Comparison of ENCODE assay signal across 1 cellular context in the genomic region with DNA sequence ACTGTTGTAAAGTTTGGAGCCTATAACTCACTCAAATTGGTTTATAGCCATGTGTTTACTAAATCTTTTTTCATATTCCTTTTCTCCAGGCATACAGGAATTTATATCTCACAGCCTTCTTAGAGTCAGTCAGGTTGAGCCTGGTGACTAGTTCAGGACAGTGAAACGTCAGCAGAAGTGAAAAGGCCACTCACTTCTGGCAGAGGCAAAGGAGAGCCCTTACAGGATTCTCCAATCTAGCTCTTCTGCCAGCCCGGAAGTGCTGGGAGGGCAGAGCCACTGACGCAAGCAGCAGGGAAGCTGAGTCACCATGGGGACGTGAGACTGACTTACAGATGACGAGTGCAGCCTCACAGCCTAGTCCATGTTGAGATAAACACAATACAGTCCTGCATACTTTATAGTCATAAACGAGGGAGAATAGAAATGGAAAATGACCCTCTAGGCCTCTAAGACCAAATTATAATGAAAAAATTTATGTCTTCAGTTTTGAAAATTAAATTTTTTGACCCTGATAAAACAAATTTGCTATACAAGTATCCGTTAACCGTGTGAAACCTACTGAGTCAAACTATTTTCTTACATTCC.
A peak's percentile ranks its signal among the peaks of the same experiment; 100 is the strongest.
TF ChIP-seq lines count a peak whose summit lies in the region.

No MANE protein-coding gene starts in this region.

TF ChIP-seq in K562, 482 proteins besides CTCF, POLR2A, EP300 and RAD21 (continued from another document and continues in another):
- TF ChIP-seq, protein P1, sequence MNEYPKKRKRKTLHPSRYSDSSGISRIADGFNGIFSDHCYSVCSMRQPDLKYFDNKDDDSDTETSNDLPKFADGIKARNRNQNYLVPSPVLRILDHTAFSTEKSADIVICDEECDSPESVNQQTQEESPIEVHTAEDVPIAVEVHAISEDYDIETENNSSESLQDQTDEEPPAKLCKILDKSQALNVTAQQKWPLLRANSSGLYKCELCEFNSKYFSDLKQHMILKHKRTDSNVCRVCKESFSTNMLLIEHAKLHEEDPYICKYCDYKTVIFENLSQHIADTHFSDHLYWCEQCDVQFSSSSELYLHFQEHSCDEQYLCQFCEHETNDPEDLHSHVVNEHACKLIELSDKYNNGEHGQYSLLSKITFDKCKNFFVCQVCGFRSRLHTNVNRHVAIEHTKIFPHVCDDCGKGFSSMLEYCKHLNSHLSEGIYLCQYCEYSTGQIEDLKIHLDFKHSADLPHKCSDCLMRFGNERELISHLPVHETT (CRISPR knock-in tag; conservative IDR thresholded peaks at IDR 0.05 in 1 of 2, IDR thresholded peaks at IDR 0.05 in 1 of 2): peak in 1 of 2 experiments; percentile 62; a peak in 2 of 4 replicates
- TF ChIP-seq, protein P2, sequence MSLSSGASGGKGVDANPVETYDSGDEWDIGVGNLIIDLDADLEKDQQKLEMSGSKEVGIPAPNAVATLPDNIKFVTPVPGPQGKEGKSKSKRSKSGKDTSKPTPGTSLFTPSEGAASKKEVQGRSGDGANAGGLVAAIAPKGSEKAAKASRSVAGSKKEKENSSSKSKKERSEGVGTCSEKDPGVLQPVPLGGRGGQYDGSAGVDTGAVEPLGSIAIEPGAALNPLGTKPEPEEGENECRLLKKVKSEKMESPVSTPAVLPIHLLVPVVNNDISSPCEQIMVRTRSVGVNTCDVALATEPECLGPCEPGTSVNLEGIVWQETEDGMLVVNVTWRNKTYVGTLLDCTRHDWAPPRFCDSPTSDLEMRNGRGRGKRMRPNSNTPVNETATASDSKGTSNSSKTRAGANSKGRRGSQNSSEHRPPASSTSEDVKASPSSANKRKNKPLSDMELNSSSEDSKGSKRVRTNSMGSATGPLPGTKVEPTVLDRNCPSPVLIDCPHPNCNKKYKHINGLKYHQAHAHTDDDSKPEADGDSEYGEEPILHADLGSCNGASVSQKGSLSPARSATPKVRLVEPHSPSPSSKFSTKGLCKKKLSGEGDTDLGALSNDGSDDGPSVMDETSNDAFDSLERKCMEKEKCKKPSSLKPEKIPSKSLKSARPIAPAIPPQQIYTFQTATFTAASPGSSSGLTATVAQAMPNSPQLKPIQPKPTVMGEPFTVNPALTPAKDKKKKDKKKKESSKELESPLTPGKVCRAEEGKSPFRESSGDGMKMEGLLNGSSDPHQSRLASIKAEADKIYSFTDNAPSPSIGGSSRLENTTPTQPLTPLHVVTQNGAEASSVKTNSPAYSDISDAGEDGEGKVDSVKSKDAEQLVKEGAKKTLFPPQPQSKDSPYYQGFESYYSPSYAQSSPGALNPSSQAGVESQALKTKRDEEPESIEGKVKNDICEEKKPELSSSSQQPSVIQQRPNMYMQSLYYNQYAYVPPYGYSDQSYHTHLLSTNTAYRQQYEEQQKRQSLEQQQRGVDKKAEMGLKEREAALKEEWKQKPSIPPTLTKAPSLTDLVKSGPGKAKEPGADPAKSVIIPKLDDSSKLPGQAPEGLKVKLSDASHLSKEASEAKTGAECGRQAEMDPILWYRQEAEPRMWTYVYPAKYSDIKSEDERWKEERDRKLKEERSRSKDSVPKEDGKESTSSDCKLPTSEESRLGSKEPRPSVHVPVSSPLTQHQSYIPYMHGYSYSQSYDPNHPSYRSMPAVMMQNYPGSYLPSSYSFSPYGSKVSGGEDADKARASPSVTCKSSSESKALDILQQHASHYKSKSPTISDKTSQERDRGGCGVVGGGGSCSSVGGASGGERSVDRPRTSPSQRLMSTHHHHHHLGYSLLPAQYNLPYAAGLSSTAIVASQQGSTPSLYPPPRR (CRISPR knock-in tag; IDR thresholded peaks at IDR 0.05; ENCODE audit: borderline replicate concordance): no peak
- TF ChIP-seq, protein P3, sequence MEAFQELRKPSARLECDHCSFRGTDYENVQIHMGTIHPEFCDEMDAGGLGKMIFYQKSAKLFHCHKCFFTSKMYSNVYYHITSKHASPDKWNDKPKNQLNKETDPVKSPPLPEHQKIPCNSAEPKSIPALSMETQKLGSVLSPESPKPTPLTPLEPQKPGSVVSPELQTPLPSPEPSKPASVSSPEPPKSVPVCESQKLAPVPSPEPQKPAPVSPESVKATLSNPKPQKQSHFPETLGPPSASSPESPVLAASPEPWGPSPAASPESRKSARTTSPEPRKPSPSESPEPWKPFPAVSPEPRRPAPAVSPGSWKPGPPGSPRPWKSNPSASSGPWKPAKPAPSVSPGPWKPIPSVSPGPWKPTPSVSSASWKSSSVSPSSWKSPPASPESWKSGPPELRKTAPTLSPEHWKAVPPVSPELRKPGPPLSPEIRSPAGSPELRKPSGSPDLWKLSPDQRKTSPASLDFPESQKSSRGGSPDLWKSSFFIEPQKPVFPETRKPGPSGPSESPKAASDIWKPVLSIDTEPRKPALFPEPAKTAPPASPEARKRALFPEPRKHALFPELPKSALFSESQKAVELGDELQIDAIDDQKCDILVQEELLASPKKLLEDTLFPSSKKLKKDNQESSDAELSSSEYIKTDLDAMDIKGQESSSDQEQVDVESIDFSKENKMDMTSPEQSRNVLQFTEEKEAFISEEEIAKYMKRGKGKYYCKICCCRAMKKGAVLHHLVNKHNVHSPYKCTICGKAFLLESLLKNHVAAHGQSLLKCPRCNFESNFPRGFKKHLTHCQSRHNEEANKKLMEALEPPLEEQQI (IDR thresholded peaks at IDR 0.05): no peak
- TF ChIP-seq ARNT (IDR thresholded peaks at IDR 0.05): peak in 1 of 2 experiments; percentile 53; a peak in 2 of 4 replicates
- peak; percentile 88 for TF ChIP-seq DPF2 (IDR thresholded peaks at IDR 0.05)
- TF ChIP-seq KAT7 (CRISPR knock-in tag; IDR thresholded peaks at IDR 0.05; ENCODE audit: borderline replicate concordance): 0 out of 2 replicates have a peak, but pooled peaks have one; percentile 76
- TF ChIP-seq ATF7 (IDR thresholded peaks at IDR 0.05): peak; percentile 96
- peak; percentile 45 to 68; a peak in 3 of 4 replicates for TF ChIP-seq MAZ (CRISPR knock-in tag; conservative IDR thresholded peaks at IDR 0.05 in 1 of 2, IDR thresholded peaks at IDR 0.05 in 1 of 2)
- no peak for TF ChIP-seq ZNF436 (CRISPR knock-in tag; IDR thresholded peaks at IDR 0.05)
- TF ChIP-seq ZNF384 (IDR thresholded peaks at IDR 0.05; ENCODE audit: low read depth, low read length): no peak
- TF ChIP-seq ZBTB17 (CRISPR knock-in tag; IDR thresholded peaks at IDR 0.05): no peak
- TF ChIP-seq, protein P4, sequence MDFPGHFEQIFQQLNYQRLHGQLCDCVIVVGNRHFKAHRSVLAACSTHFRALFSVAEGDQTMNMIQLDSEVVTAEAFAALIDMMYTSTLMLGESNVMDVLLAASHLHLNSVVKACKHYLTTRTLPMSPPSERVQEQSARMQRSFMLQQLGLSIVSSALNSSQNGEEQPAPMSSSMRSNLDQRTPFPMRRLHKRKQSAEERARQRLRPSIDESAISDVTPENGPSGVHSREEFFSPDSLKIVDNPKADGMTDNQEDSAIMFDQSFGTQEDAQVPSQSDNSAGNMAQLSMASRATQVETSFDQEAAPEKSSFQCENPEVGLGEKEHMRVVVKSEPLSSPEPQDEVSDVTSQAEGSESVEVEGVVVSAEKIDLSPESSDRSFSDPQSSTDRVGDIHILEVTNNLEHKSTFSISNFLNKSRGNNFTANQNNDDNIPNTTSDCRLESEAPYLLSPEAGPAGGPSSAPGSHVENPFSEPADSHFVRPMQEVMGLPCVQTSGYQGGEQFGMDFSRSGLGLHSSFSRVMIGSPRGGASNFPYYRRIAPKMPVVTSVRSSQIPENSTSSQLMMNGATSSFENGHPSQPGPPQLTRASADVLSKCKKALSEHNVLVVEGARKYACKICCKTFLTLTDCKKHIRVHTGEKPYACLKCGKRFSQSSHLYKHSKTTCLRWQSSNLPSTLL (IDR thresholded peaks at IDR 0.05): no peak
- TF ChIP-seq, protein P5, sequence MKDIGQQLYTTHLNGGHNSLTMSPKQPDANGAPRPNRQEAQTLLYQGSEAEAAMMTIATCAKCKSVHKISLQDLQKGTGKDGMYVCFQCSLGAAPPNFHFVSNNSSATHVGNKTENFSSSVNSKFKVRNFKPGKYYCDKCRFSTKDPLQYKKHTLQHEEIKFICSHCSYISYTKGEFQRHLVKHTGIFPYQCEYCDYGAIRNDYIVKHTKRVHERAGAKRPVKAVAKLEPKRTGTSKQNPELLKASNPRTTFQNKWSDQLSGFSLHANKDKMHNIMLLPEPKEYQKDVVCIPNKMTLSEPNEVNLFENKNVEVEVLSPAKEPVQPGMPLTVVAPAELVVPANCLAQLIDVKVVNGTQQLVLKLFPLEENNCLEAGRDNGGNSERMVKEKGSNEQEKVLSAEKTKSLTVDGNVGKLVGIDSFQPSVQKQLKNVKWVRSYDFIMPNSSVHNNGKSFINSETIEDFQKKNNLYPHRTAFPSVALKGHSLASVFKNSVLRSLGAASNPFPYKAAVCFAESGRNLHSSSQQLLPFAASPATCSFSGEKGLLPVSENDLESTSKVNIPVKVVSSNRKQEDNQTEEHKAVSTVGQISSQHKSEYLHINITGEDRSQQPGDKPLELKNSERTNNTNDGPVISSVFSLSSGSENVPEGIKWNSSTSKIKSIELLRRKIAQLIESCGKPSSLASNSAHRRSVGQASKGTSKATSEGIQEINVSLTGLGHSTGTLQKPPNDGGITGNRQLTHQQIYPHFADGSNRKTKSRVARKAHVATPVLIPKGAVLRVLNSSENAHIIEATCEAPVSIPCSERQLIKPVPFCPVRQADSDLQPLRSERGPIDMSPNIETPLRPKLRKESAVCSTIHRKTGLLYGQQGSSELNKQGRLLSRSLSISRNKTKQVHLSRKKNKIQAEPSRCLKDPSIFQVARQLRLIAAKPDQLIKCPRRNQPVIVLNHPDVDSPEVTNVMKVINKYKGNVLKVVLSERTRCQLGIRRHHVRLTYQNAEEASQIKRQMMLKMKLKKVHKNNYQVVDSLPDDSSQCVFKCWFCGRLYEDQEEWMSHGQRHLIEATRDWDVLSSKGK (CRISPR knock-in tag; IDR thresholded peaks at IDR 0.05): no peak
- TF ChIP-seq BCOR (IDR thresholded peaks at IDR 0.05): no peak
- peak; percentile 11; the same call in 1 of the 2 replicates for TF ChIP-seq ZFX (CRISPR knock-in tag; IDR thresholded peaks at IDR 0.05)
- TF ChIP-seq, protein P6, sequence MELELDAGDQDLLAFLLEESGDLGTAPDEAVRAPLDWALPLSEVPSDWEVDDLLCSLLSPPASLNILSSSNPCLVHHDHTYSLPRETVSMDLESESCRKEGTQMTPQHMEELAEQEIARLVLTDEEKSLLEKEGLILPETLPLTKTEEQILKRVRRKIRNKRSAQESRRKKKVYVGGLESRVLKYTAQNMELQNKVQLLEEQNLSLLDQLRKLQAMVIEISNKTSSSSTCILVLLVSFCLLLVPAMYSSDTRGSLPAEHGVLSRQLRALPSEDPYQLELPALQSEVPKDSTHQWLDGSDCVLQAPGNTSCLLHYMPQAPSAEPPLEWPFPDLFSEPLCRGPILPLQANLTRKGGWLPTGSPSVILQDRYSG (tag; conservative IDR thresholded peaks at IDR 0.05; ENCODE audit: low read depth): no peak
- TF ChIP-seq, protein P7, sequence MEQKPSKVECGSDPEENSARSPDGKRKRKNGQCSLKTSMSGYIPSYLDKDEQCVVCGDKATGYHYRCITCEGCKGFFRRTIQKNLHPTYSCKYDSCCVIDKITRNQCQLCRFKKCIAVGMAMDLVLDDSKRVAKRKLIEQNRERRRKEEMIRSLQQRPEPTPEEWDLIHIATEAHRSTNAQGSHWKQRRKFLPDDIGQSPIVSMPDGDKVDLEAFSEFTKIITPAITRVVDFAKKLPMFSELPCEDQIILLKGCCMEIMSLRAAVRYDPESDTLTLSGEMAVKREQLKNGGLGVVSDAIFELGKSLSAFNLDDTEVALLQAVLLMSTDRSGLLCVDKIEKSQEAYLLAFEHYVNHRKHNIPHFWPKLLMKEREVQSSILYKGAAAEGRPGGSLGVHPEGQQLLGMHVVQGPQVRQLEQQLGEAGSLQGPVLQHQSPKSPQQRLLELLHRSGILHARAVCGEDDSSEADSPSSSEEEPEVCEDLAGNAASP (IDR thresholded peaks at IDR 0.05): no peak
- TF ChIP-seq SIX5 (IDR thresholded peaks at IDR 0.05; ENCODE audit: borderline replicate concordance in 1 of 2, insufficient read depth in 1 of 2, low read depth in 1 of 2, low read length in 2 of 2): no peak
- no peak for TF ChIP-seq RBM15 (IDR thresholded peaks at IDR 0.05; ENCODE audit: insufficient read depth, low read length)
- no peak for TF ChIP-seq FOXA1 (IDR thresholded peaks at IDR 0.05; ENCODE audit: borderline replicate concordance)
- no peak for TF ChIP-seq SETDB1 (IDR thresholded peaks at IDR 0.05; ENCODE audit: low read length)
- no peak for TF ChIP-seq PYGO2 (tag; IDR thresholded peaks at IDR 0.05)
- no peak for TF ChIP-seq HMG20B (CRISPR knock-in tag; IDR thresholded peaks at IDR 0.05)
- no peak for TF ChIP-seq DDX20 (tag; IDR thresholded peaks at IDR 0.05; ENCODE audit: low read depth)
- no peak for TF ChIP-seq SREBF1 (IDR thresholded peaks at IDR 0.05; ENCODE audit: borderline replicate concordance, low read depth, low read length)
- no peak for TF ChIP-seq NR3C1 (CRISPR knock-in tag; IDR thresholded peaks at IDR 0.05)
- peak; percentile 65 for TF ChIP-seq PML (IDR thresholded peaks at IDR 0.05; ENCODE audit: low read length)
- no peak for TF ChIP-seq BDP1 (IDR thresholded peaks at IDR 0.05; ENCODE audit: insufficient read depth, insufficient read length)
- TF ChIP-seq RAD51 (IDR thresholded peaks at IDR 0.05; ENCODE audit: borderline replicate concordance, low read depth): no peak
- no peak for TF ChIP-seq ZNF76 (CRISPR knock-in tag; IDR thresholded peaks at IDR 0.05; ENCODE audit: borderline replicate concordance)
- no peak for TF ChIP-seq HDGF (IDR thresholded peaks at IDR 0.05)
- no peak for TF ChIP-seq ZFP36 (IDR thresholded peaks at IDR 0.05; ENCODE audit: low read depth, low read length, partially characterized antibody)
- no peak for TF ChIP-seq ILK (tag; IDR thresholded peaks at IDR 0.05; ENCODE audit: borderline replicate concordance, low read depth)
- TF ChIP-seq, protein P8, sequence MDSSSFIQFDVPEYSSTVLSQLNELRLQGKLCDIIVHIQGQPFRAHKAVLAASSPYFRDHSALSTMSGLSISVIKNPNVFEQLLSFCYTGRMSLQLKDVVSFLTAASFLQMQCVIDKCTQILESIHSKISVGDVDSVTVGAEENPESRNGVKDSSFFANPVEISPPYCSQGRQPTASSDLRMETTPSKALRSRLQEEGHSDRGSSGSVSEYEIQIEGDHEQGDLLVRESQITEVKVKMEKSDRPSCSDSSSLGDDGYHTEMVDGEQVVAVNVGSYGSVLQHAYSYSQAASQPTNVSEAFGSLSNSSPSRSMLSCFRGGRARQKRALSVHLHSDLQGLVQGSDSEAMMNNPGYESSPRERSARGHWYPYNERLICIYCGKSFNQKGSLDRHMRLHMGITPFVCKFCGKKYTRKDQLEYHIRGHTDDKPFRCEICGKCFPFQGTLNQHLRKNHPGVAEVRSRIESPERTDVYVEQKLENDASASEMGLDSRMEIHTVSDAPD (CRISPR knock-in tag; IDR thresholded peaks at IDR 0.05): no peak
- TF ChIP-seq, protein P9, sequence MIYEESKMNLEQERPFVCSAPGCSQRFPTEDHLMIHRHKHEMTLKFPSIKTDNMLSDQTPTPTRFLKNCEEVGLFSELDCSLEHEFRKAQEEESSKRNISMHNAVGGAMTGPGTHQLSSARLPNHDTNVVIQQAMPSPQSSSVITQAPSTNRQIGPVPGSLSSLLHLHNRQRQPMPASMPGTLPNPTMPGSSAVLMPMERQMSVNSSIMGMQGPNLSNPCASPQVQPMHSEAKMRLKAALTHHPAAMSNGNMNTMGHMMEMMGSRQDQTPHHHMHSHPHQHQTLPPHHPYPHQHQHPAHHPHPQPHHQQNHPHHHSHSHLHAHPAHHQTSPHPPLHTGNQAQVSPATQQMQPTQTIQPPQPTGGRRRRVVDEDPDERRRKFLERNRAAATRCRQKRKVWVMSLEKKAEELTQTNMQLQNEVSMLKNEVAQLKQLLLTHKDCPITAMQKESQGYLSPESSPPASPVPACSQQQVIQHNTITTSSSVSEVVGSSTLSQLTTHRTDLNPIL (CRISPR knock-in tag; IDR thresholded peaks at IDR 0.05): no peak
- TF ChIP-seq HDAC8 (tag; IDR thresholded peaks at IDR 0.05): no peak
- TF ChIP-seq CXXC5 (CRISPR knock-in tag; IDR thresholded peaks at IDR 0.05): peak; percentile 76
